ENCODE assay signal across 10 cellular contexts in genomic region chr6:136962661-136963060, GRCh38. TPM values are rescaled to one million over a fixed set of nuclear protein-coding genes. Genes with fewer than 3 reads are reported as not detected.
DNase-seq lines count a peak whose midpoint lies in the region; ATAC-seq and TF ChIP-seq lines count a peak whose summit lies in the region.
"Had no signal": no experiment of that assay in that cellular context is flagged by ENCODE, and none has a peak within 500 bp of the region (broad histone marks: within the 10 kb centered on the region; RNA-seq: fewer than 3 reads in every experiment).

No MANE protein-coding gene starts in this region.

- TF ChIP-seq CTCF in BE2C (IDR thresholded peaks at IDR 0.05; ENCODE audit: low read depth, low read length) (no peak), left ventricle myocardium inferior (IDR thresholded peaks at IDR 0.05; ENCODE audit: borderline replicate concordance) (no peak), nephron progenitor cell (IDR thresholded peaks at IDR 0.05) (no peak), esophagus squamous epithelium (IDR thresholded peaks at IDR 0.05) (no peak)

- peaks cover 11% of the 10 kb centered on the region for H3K36me3 ChIP-seq in BE2C
- H3K36me3 ChIP-seq in left ventricle myocardium inferior, result no peaks in the 10 kb centered on the region
- H3K36me3 ChIP-seq in esophagus squamous epithelium, result no peaks in the 10 kb centered on the region

- DNase-seq in BE2C, result peak; percentile 79
- DNase-seq in NCI-H1417 treated with DMSO at 0.1 percent for 48 hours (lab: John Stamatoyannopoulos, UW), result peak; percentile 92
- peak; percentile 59 for DNase-seq in OCI-M2 (lab: John Stamatoyannopoulos, UW; ENCODE audit: unreplicated experiment)
- DNase-seq in left ventricle myocardium inferior, result peak; percentile 28
- DNase-seq in nephron progenitor cell, result no peak
- DNase-seq in esophagus squamous epithelium (lab: John Stamatoyannopoulos, UW), result no peak
- DNase-seq in activated naive CD4-positive, alpha-beta T cell treated with Interleukin-2 at 50 U/mL for 16 hours, result no peak
- DNase-seq: aorta; stimulated activated CD4-positive, alpha-beta T cell treated with anti-CD3 and anti-CD28 coated beads, Interleukin-4, amount 100 ng/mL, for 24 hours had no signal

- intact Hi-C loops in left ventricle myocardium inferior (cut with micrococcal nuclease) (no loop called here), esophagus squamous epithelium (cut with DNase I) (no loop called here)

- H3K4me3 Mint-ChIP-seq in nephron progenitor cell, result no peak overlapping the region

- no peak overlapping the region for H3K4me3 ChIP-seq in BE2C (ENCODE audit: low read depth, low read length)
- no peak overlapping the region for H3K4me3 ChIP-seq in left ventricle myocardium inferior
- H3K4me3 ChIP-seq in esophagus squamous epithelium, result no peak overlapping the region

- 46 to 56% methylated on average over 4 of the region's 4 CpGs for WGBS in esophagus squamous epithelium, 2 donors

- H3K27ac ChIP-seq in left ventricle myocardium inferior (replicated peaks) (peak overlapping the region; percentile 87), esophagus squamous epithelium (no peak overlapping the region)

- peaks cover 37% of the 10 kb centered on the region for H3K4me1 ChIP-seq in BE2C
- peaks cover 32% of the 10 kb centered on the region for H3K4me1 ChIP-seq in left ventricle myocardium inferior
- H3K4me1 ChIP-seq in esophagus squamous epithelium, result no peaks in the 10 kb centered on the region

- H3K9me3 Mint-ChIP-seq in nephron progenitor cell, result no peaks in the 10 kb centered on the region

- no peak for ATAC-seq in GM19324 (IDR thresholded peaks at IDR 0.05; ENCODE audit: low FRiP score, unreplicated experiment)

- peaks cover 38% of the 10 kb centered on the region for H3K4me1 Mint-ChIP-seq in nephron progenitor cell

- H3K27me3 Mint-ChIP-seq in nephron progenitor cell (ENCODE audit: low read depth, poor library complexity), result peaks cover 7% of the 10 kb centered on the region

- H3K9me3 ChIP-seq in BE2C, result no peaks in the 10 kb centered on the region
- no peaks in the 10 kb centered on the region for H3K9me3 ChIP-seq in left ventricle myocardium inferior (replicated peaks)
- H3K9me3 ChIP-seq in esophagus squamous epithelium, result no peaks in the 10 kb centered on the region

- H3K27ac Mint-ChIP-seq in nephron progenitor cell, result no peak overlapping the region

- H3K36me3 Mint-ChIP-seq in nephron progenitor cell (ENCODE audit: low read depth), result no peaks in the 10 kb centered on the region

- no peak for TF ChIP-seq POLR2A in esophagus squamous epithelium (IDR thresholded peaks at IDR 0.05)

- no peaks in the 10 kb centered on the region for H3K27me3 ChIP-seq in BE2C
- peaks cover 6% of the 10 kb centered on the region for H3K27me3 ChIP-seq in left ventricle myocardium inferior (ENCODE audit: low read depth)
- H3K27me3 ChIP-seq in esophagus squamous epithelium, result peaks cover 0 to 23% (median 0%) of the 10 kb centered on the region in 4 donors

RNA-seq across cellular contexts. Expression of gene SLC35D3, which starts 40.6 kb away (rescaled TPM):
- 1.5 TPM for polyA plus RNA-seq in BE2C (2012; ENCODE audit: insufficient read depth, insufficient read length, low read depth)
- 0.08 TPM for total RNA-seq in left ventricle myocardium inferior
- total RNA-seq in esophagus squamous epithelium, result not detected
- total RNA-seq: aorta had no signal
- polyA plus RNA-seq: aorta had no signal

Comparison
In these comparisons a context has a peak if more than half of its experiments do, and no peak if none do; other contexts are left out.
1. DNase-seq: peak in BE2C (single experiment), NCI-H1417 treated with DMSO at 0.1 percent for 48 hours (single experiment), OCI-M2 (single experiment) and left ventricle myocardium inferior (single experiment); none in nephron progenitor cell (single experiment), esophagus squamous epithelium (single experiment) and activated naive CD4-positive, alpha-beta T cell treated with Interleukin-2 at 50 U/mL for 16 hours (single experiment).